2 cellular contexts compared by ENCODE assay signal in genomic region chr7:34837826-34838225, GRCh38.
TF ChIP-seq lines count a peak whose summit lies in the region.

No MANE protein-coding gene starts in this region.

TF ChIP-seq in GM23338, 12 proteins besides CTCF, POLR2A, EP300 and RAD21 (continued from another document):
- TF ChIP-seq ZNF462 (CRISPR knock-in tag; IDR thresholded peaks at IDR 0.05) (no peak), ETS1 (IDR thresholded peaks at IDR 0.05) (no peak), JUNB (IDR thresholded peaks at IDR 0.05; ENCODE audit: unreplicated experiment) (no peak), NANOG (IDR thresholded peaks at IDR 0.05; ENCODE audit: borderline replicate concordance) (no peak), STAT1 (IDR thresholded peaks at IDR 0.05; ENCODE audit: unreplicated experiment) (no peak), POLR2AphosphoS5 (IDR thresholded peaks at IDR 0.05; ENCODE audit: low read depth) (no peak), CREB1 (CRISPR knock-in tag; IDR thresholded peaks at IDR 0.05; ENCODE audit: low read depth) (no peak), EZH2phosphoT487 (IDR thresholded peaks at IDR 0.05; ENCODE audit: unreplicated experiment) (no peak), REST (IDR thresholded peaks at IDR 0.05; ENCODE audit: unreplicated experiment) (no peak), EZH2 (IDR thresholded peaks at IDR 0.05; ENCODE audit: low read depth, unreplicated experiment) (no peak)

TF ChIP-seq in K562, 482 proteins besides CTCF, POLR2A, EP300 and RAD21 (continued from another document):
- no peak for TF ChIP-seq NR0B1 (IDR thresholded peaks at IDR 0.05; ENCODE audit: partially characterized antibody)
- TF ChIP-seq ZNF174 (CRISPR knock-in tag; IDR thresholded peaks at IDR 0.05), result no peak
